Comparison of ENCODE assay signal across 8 cellular contexts in the genomic region with DNA sequence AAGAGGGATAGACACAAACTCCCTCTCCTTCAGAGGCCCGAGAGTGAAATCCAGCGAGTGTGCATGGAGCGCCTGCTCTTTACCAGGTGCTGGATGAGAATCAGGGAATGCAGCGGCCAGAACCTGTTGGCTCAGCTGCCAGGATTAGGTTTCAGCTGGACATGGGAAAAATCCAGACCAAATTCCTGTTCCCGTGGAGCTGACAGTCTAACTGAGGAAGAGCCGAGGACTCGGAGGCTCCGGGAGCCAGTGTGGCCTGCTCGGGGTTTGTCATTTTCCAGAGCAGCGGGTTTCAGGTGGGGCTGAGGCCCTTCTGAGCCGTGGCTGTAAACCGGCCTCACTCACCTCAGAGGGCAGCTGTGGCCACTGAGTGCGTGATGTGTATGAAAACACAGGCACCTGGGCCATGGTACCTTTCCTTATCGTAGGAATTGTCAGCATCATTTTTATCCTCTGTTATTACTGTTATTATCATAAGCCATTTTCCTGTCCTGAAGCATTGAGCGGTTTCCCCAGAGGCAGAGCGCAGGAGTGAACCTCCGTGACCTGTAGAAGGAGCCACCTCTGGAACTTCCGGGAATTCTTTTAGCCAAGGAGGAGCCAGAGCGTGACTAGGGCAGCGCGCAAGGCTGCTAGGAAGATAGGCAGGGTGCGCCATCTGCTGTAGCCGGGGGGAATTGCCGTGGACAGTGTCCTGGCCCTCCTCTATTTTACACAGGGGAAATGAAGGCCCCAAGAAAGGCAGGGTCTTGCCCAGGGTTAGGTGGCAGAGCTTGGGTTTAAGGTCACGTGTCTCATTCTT. TPM values are rescaled to one million over a fixed set of nuclear protein-coding genes. Genes with fewer than 3 reads are reported as not detected.
DNase-seq lines count a peak whose midpoint lies in the region; ATAC-seq and TF ChIP-seq lines count a peak whose summit lies in the region.

No MANE protein-coding gene starts in this region.

- peak overlapping the region; percentile 98 for H3K27ac Mint-ChIP-seq in CD8-positive, alpha-beta T cell
- H3K27ac Mint-ChIP-seq in activated T-helper 1 cell treated with anti-CD3 and anti-CD28 coated beads, Interleukin-12 subunit alpha, Interleukin-12 subunit beta, Interleukin-2, Interleukin-4 antibody, amounts not matched to agents 30 ng/mL and 10 ng/mL and 1 ng/mL, durations not matched to agents 14 hours and 24 hours and 36 hours: no peak overlapping the region
- H3K27ac Mint-ChIP-seq in natural killer cell: peak overlapping the region; percentile 98 to 99
- H3K27ac Mint-ChIP-seq in stimulated activated naive B cell treated with anti-CD40 and anti-IgM and Interleukin-4, amounts not matched to agents 10 μg/mL and 1 μg/mL and 100 μg/mL, for 72 hours: peak overlapping the region; percentile 86

- BruUV-seq in Panc1 (replicated peaks; lab: Mats Ljungman, UMichigan): no TSS peak

- CTCF ChIA-PET in CD8-positive, alpha-beta T cell (lab: Charles Lee): interaction anchor here (0.6 to 3.5 kb wide), 48 partner anchors 8 to 492 kb away, joined by 3 to 52 read pairs (median 4); a partner anchor contains a TSS
- CTCF ChIA-PET in Panc1 (lab: Charles Lee): interaction anchor here (0.6 to 1.5 kb wide), 6 partner anchors 34 to 393 kb away, joined by 3 to 10 read pairs (median 4); a partner anchor contains a TSS

- ATAC-seq in CD8-positive, alpha-beta T cell: peak; percentile 80
- ATAC-seq in GM21390 (IDR thresholded peaks at IDR 0.05; ENCODE audit: unreplicated experiment) (peak; percentile 84), Panc1 (peak; percentile 96), natural killer cell (peak; percentile 78 to 92 (median 84))
- peak; percentile 93 for ATAC-seq in stimulated activated naive B cell treated with anti-CD40 and anti-IgM and Interleukin-4, amounts not matched to agents 10 μg/mL and 1 μg/mL and 100 μg/mL, for 72 hours (replicated peaks)

- no peaks in the 10 kb centered on the region for H3K36me3 ChIP-seq in CD8-positive, alpha-beta T cell (ENCODE audit: insufficient read depth, low read length)
- peaks cover 29% of the 10 kb centered on the region for H3K36me3 ChIP-seq in KOPT-K1 (ENCODE audit: insufficient read depth, low read length)
- no peaks in the 10 kb centered on the region for H3K36me3 ChIP-seq in Panc1 (ENCODE audit: control insufficient read depth, insufficient read depth, low read length)

- no peaks in the 10 kb centered on the region for H3K27me3 ChIP-seq in CD8-positive, alpha-beta T cell (ENCODE audit: insufficient read depth, low read length)
- H3K27me3 ChIP-seq in Panc1 (ENCODE audit: control insufficient read depth, insufficient read depth, low read length): no peaks in the 10 kb centered on the region

- DNase-seq in CD8-positive, alpha-beta T cell: peak; percentile 71 to 93 (median 82)
- DNase-seq in Panc1 (ENCODE audit: low read depth, low spot score) (peak; percentile 85), fibroblast of gingiva (ENCODE audit: low read depth) (peak; percentile 68), natural killer cell (peak; percentile 88)
- peak; percentile 69 for DNase-seq in activated T-helper 1 cell treated with anti-CD3 and anti-CD28 coated beads, Interleukin-12 subunit alpha, Interleukin-12 subunit beta, Interleukin-2, Interleukin-4 antibody, amounts not matched to agents 30 ng/mL and 10 ng/mL and 1 ng/mL, durations not matched to agents 14 hours and 24 hours and 36 hours (ENCODE audit: low spot score)
- peak; percentile 57 for DNase-seq in stimulated activated naive B cell treated with anti-CD40 and anti-IgM and Interleukin-4, amounts not matched to agents 10 μg/mL and 1 μg/mL and 100 μg/mL, for 72 hours

- H3K27ac ChIP-seq in CD8-positive, alpha-beta T cell (ENCODE audit: low read depth, low read length): peak overlapping the region; percentile 69
- H3K27ac ChIP-seq in KOPT-K1 (ENCODE audit: low read depth, low read length, poor library complexity, severe bottlenecking) (peak overlapping the region; percentile 78), Panc1 (ENCODE audit: low read length) (peak overlapping the region; percentile 95)

- H3K4me1 ChIP-seq in CD8-positive, alpha-beta T cell (ENCODE audit: insufficient read depth, low read length): peaks cover 48% of the 10 kb centered on the region
- peaks cover 21% of the 10 kb centered on the region for H3K4me1 ChIP-seq in Panc1 (ENCODE audit: control insufficient read depth, insufficient read depth, low read length)

- H3K4me3 ChIP-seq in CD8-positive, alpha-beta T cell (ENCODE audit: low read depth, low read length): peak overlapping the region; percentile 5
- H3K4me3 ChIP-seq in Panc1 (ENCODE audit: low read depth in 2 of 2, low read length in 2 of 2): peak overlapping the region; percentile 23 to 52

- TF ChIP-seq CTCF in CD8-positive, alpha-beta T cell (IDR thresholded peaks at IDR 0.05): peak; percentile 92
- TF ChIP-seq CTCF in Panc1 (IDR thresholded peaks at IDR 0.05) (peak; percentile 98), natural killer cell (IDR thresholded peaks at IDR 0.05) (peak; percentile 96)

- H3K9me3 ChIP-seq in CD8-positive, alpha-beta T cell (ENCODE audit: low read length): no peaks in the 10 kb centered on the region
- H3K9me3 ChIP-seq in KOPT-K1 (ENCODE audit: insufficient read depth, low read length, poor library complexity, severe bottlenecking): no peaks in the 10 kb centered on the region
- no peaks in the 10 kb centered on the region for H3K9me3 ChIP-seq in Panc1 (ENCODE audit: control insufficient read depth, insufficient read depth, low read depth, low read length)

- POLR2A ChIA-PET in CD8-positive, alpha-beta T cell (lab: Charles Lee): interaction anchor here (0.7 to 1.9 kb wide), 14 partner anchors 9 to 393 kb away, joined by 3 to 9 read pairs (median 3); a partner anchor contains a TSS
- POLR2A ChIA-PET in Panc1 (lab: Charles Lee): interaction anchor here (0.5 to 0.6 kb wide), 2 partner anchors 68 to 94 kb away, joined by 3 to 9 read pairs; no protein-coding TSS in a partner anchor

- H3K27me3 Mint-ChIP-seq in CD8-positive, alpha-beta T cell (ENCODE audit: low read depth): no peaks in the 10 kb centered on the region
- H3K27me3 Mint-ChIP-seq in activated T-helper 1 cell treated with anti-CD3 and anti-CD28 coated beads, Interleukin-12 subunit alpha, Interleukin-12 subunit beta, Interleukin-2, Interleukin-4 antibody, amounts not matched to agents 30 ng/mL and 10 ng/mL and 1 ng/mL, durations not matched to agents 14 hours and 24 hours and 36 hours (ENCODE audit: insufficient read depth): no peaks in the 10 kb centered on the region
- H3K27me3 Mint-ChIP-seq in natural killer cell (ENCODE audit: low read depth in 2 of 2): no peaks in the 10 kb centered on the region
- H3K27me3 Mint-ChIP-seq in stimulated activated naive B cell treated with anti-CD40 and anti-IgM and Interleukin-4, amounts not matched to agents 10 μg/mL and 1 μg/mL and 100 μg/mL, for 72 hours: no peaks in the 10 kb centered on the region

- no peaks in the 10 kb centered on the region for H3K9me3 Mint-ChIP-seq in CD8-positive, alpha-beta T cell
- H3K9me3 Mint-ChIP-seq in activated T-helper 1 cell treated with anti-CD3 and anti-CD28 coated beads, Interleukin-12 subunit alpha, Interleukin-12 subunit beta, Interleukin-2, Interleukin-4 antibody, amounts not matched to agents 30 ng/mL and 10 ng/mL and 1 ng/mL, durations not matched to agents 14 hours and 24 hours and 36 hours: no peaks in the 10 kb centered on the region
- H3K9me3 Mint-ChIP-seq in natural killer cell: no peaks in the 10 kb centered on the region
- H3K9me3 Mint-ChIP-seq in stimulated activated naive B cell treated with anti-CD40 and anti-IgM and Interleukin-4, amounts not matched to agents 10 μg/mL and 1 μg/mL and 100 μg/mL, for 72 hours: no peaks in the 10 kb centered on the region

- H3K4me1 Mint-ChIP-seq in CD8-positive, alpha-beta T cell (ENCODE audit: low read depth): peaks cover 39% of the 10 kb centered on the region
- peaks cover 12% of the 10 kb centered on the region for H3K4me1 Mint-ChIP-seq in activated T-helper 1 cell treated with anti-CD3 and anti-CD28 coated beads, Interleukin-12 subunit alpha, Interleukin-12 subunit beta, Interleukin-2, Interleukin-4 antibody, amounts not matched to agents 30 ng/mL and 10 ng/mL and 1 ng/mL, durations not matched to agents 14 hours and 24 hours and 36 hours (ENCODE audit: low read depth)
- peaks cover 22 to 32% of the 10 kb centered on the region in 2 donors for H3K4me1 Mint-ChIP-seq in natural killer cell
- H3K4me1 Mint-ChIP-seq in stimulated activated naive B cell treated with anti-CD40 and anti-IgM and Interleukin-4, amounts not matched to agents 10 μg/mL and 1 μg/mL and 100 μg/mL, for 72 hours: peaks cover 29 to 63% of the 10 kb centered on the region in 2 donors

- H3K4me3 Mint-ChIP-seq in CD8-positive, alpha-beta T cell: peak overlapping the region; percentile 53
- H3K4me3 Mint-ChIP-seq in activated T-helper 1 cell treated with anti-CD3 and anti-CD28 coated beads, Interleukin-12 subunit alpha, Interleukin-12 subunit beta, Interleukin-2, Interleukin-4 antibody, amounts not matched to agents 30 ng/mL and 10 ng/mL and 1 ng/mL, durations not matched to agents 14 hours and 24 hours and 36 hours: peak overlapping the region; percentile 39
- peak overlapping the region; percentile 89 for H3K4me3 Mint-ChIP-seq in natural killer cell
- H3K4me3 Mint-ChIP-seq in stimulated activated naive B cell treated with anti-CD40 and anti-IgM and Interleukin-4, amounts not matched to agents 10 μg/mL and 1 μg/mL and 100 μg/mL, for 72 hours: peak overlapping the region; percentile 77 to 78

- intact Hi-C loops in CD8-positive, alpha-beta T cell (cut with DNase I, micrococcal nuclease): loop anchor here (1.0 to 5.0 kb wide), 12 partner anchors 33 to 394 kb away; a partner anchor contains a TSS
- intact Hi-C loops in Panc1 (cut with micrococcal nuclease; ENCODE audit: unreplicated experiment) (loop anchor here (2.0 to 10.0 kb wide), 3 partner anchors 75 to 395 kb away; a partner anchor contains a TSS), natural killer cell (cut with micrococcal nuclease) (loop anchor here (1.0 to 5.0 kb wide), 9 partner anchors 33 to 392 kb away; a partner anchor contains a TSS)
- intact Hi-C loops in activated T-helper 1 cell treated with anti-CD3 and anti-CD28 coated beads, Interleukin-12 subunit alpha, Interleukin-12 subunit beta, Interleukin-2, Interleukin-4 antibody, amounts not matched to agents 30 ng/mL and 10 ng/mL and 1 ng/mL, durations not matched to agents 14 hours and 24 hours and 36 hours (cut with micrococcal nuclease): loop anchor here (1.0 to 5.0 kb wide), 9 partner anchors 33 to 392 kb away; a partner anchor contains a TSS

- in situ Hi-C loops in Panc1 (cut with HindIII; ENCODE audit: low pct_unique_long_range_greater_than_20kb, low sequenced_read_pairs): no loop called here

- H3K36me3 Mint-ChIP-seq in CD8-positive, alpha-beta T cell: peaks cover 10% of the 10 kb centered on the region
- peaks cover 9% of the 10 kb centered on the region for H3K36me3 Mint-ChIP-seq in activated T-helper 1 cell treated with anti-CD3 and anti-CD28 coated beads, Interleukin-12 subunit alpha, Interleukin-12 subunit beta, Interleukin-2, Interleukin-4 antibody, amounts not matched to agents 30 ng/mL and 10 ng/mL and 1 ng/mL, durations not matched to agents 14 hours and 24 hours and 36 hours (ENCODE audit: low read depth)
- H3K36me3 Mint-ChIP-seq in natural killer cell: no peaks in the 10 kb centered on the region
- H3K36me3 Mint-ChIP-seq in stimulated activated naive B cell treated with anti-CD40 and anti-IgM and Interleukin-4, amounts not matched to agents 10 μg/mL and 1 μg/mL and 100 μg/mL, for 72 hours: peaks cover 41 to 46% of the 10 kb centered on the region in 2 donors

RNA-seq across cellular contexts. Expression of a gene that starts 27.3 kb away (rescaled TPM):
- 1 to 10 TPM; 4.7 to 5.8 TPM for total RNA-seq in CD8-positive, alpha-beta T cell
- total RNA-seq in Panc1 (2021; ENCODE audit: unreplicated experiment) (66.3 TPM), natural killer cell (1 to 10 TPM in 2 of 3 donors, under 1 TPM in 1; 0.82 to 1.5 (median 1.5) TPM)
- polyA plus RNA-seq in Panc1 (2012; ENCODE audit: insufficient read length): 91.5 TPM
- total RNA-seq in activated T-helper 1 cell treated with anti-CD3 and anti-CD28 coated beads, Interleukin-12 subunit alpha, Interleukin-12 subunit beta, Interleukin-2, Interleukin-4 antibody, amounts not matched to agents 30 ng/mL and 10 ng/mL and 1 ng/mL, durations not matched to agents 14 hours and 24 hours and 36 hours: 1.3 and 2.4 TPM in 2 replicates

RNA-seq across cellular contexts. Expression of a gene that starts 41.8 kb away (rescaled TPM):
- 10 to 100 TPM; 27.9 to 30.2 TPM for total RNA-seq in CD8-positive, alpha-beta T cell
- total RNA-seq in Panc1 (2021; ENCODE audit: unreplicated experiment) (53.8 TPM), natural killer cell (10 to 100 TPM; 71.7 to 94.2 (median 73.9) TPM)
- polyA plus RNA-seq in Panc1 (2012; ENCODE audit: insufficient read length): 65.5 TPM
- 45.1 and 45.5 TPM in 2 replicates for total RNA-seq in activated T-helper 1 cell treated with anti-CD3 and anti-CD28 coated beads, Interleukin-12 subunit alpha, Interleukin-12 subunit beta, Interleukin-2, Interleukin-4 antibody, amounts not matched to agents 30 ng/mL and 10 ng/mL and 1 ng/mL, durations not matched to agents 14 hours and 24 hours and 36 hours

Comparison
In these comparisons a context has a peak if more than half of its experiments do, and no peak if none do; other contexts are left out.
1. Peak in every context shown above with its lines: DNase-seq, ATAC-seq, H3K4me3 ChIP-seq and H3K27ac ChIP-seq.
2. H3K4me3 Mint-ChIP-seq: peak in every context shown above with its lines; median percentile 89 in natural killer cell; 78 in stimulated activated naive B cell treated with anti-CD40 and anti-IgM and Interleukin-4, amounts not matched to agents 10 μg/mL and 1 μg/mL and 100 μg/mL, for 72 hours; 53 in CD8-positive, alpha-beta T cell; 39 in activated T-helper 1 cell treated with anti-CD3 and anti-CD28 coated beads, Interleukin-12 subunit alpha, Interleukin-12 subunit beta, Interleukin-2, Interleukin-4 antibody, amounts not matched to agents 30 ng/mL and 10 ng/mL and 1 ng/mL, durations not matched to agents 14 hours and 24 hours and 36 hours.